Comparison of ENCODE assay signal across 8 cellular contexts in the genomic region with DNA sequence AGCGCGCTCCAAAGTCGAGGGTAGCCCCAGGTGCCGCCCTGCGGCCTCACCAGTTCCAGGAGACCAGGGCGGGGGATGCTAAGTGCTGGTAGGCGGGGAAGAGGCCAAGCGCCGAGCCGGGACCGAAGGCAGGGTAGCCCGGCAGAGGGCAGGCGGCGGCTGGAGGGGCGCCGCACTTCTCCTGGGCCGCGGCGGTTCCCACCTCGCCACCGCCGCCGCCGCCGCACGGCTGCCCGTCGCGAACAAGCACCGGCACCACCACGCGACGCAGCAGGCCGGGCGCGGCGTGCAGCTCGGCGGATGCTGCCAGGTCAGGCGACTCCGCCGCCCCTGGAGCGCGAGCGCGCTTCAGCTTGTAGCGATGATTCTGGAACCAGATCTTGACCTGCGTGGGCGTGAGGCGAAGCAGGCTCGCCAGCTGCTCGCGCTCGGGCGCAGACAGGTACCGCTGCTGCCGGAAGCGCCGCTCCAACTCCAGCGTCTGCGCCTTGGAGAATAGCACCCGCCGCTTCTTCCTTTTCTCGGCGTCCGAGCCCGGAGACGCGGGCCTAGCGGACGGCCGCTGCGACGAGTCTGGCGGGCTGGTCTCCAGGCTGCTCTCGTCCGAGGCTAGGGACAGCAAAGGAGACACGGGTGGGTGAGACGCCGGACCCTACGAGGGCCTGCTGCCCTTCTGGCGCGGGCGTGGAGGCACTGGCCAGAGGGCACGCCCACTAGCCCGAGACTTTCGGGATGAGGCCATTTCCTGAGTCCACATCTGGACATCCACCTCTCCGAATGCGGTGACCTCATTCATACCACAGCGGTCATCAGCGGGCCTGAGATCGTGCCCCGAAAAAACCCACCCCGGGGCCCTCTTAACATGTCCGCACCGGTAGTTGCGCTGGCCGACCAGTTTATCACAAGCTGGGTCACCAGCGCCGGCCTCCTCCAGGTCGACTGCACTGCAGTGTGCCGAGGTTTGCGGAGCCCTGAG. TPM values are rescaled to one million over a fixed set of nuclear protein-coding genes. Genes with fewer than 3 reads are reported as not detected.
DNase-seq lines count a peak whose midpoint lies in the region; FAIRE-seq and TF ChIP-seq lines count a peak whose summit lies in the region.

No MANE protein-coding gene starts in this region.

- H3K36me3 ChIP-seq in esophagus muscularis mucosa (no peaks in the 10 kb centered on the region), neuron (ENCODE audit: insufficient read depth, low read length) (no peaks in the 10 kb centered on the region)

- H3K4me1 Mint-ChIP-seq in activated CD4-positive, alpha-beta T cell treated with anti-CD3 and anti-CD28 coated beads, Interleukin-2, amount 10 ng/mL, durations not matched to agents 24 days and 14 days = no peaks in the 10 kb centered on the region

- H3K27me3 Mint-ChIP-seq in activated CD4-positive, alpha-beta T cell treated with anti-CD3 and anti-CD28 coated beads, Interleukin-2, amount 10 ng/mL, durations not matched to agents 24 days and 14 days = peaks cover 61% of the 10 kb centered on the region

- FAIRE-seq in GM12891 (lab: Jason Lieb, UNC) = no peak

- H3K9me3 ChIP-seq in esophagus muscularis mucosa (no peaks in the 10 kb centered on the region), neuron (ENCODE audit: low read length) (peaks cover 2% of the 10 kb centered on the region)

- WGBS in esophagus muscularis mucosa = 1% methylated on average over 20 of the region's 103 CpGs

- intact Hi-C loops in activated CD4-positive, alpha-beta T cell treated with anti-CD3 and anti-CD28 coated beads, Interleukin-2, amount 10 ng/mL, durations not matched to agents 24 days and 14 days (cut with micrococcal nuclease) = loop anchor here (1.0 to 10.0 kb wide), 4 partner anchors 59 to 1634 kb away; a partner anchor contains a TSS
- intact Hi-C loops in esophagus muscularis mucosa (cut with DNase I) = no loop called here

- TF ChIP-seq CTCF in esophagus muscularis mucosa (IDR thresholded peaks at IDR 0.05) = no peak

- H3K4me1 ChIP-seq in esophagus muscularis mucosa (peaks cover 24 to 45% (median 33%) of the 10 kb centered on the region in 4 donors), neuron (ENCODE audit: insufficient read depth, low read length) (no peaks in the 10 kb centered on the region)

- peak overlapping the region; percentile 94 for H2AFZ ChIP-seq in neuron (ENCODE audit: low read depth, low read length)

- H3K27ac ChIP-seq in esophagus muscularis mucosa (replicated peaks in 1 of 4) = no peak overlapping the region

- peak; percentile 60 for DNase-seq in activated CD4-positive, alpha-beta T cell treated with anti-CD3 and anti-CD28 coated beads, Interleukin-2, amount 10 ng/mL, durations not matched to agents 24 days and 14 days
- no peak for DNase-seq in activated CD4-positive, alpha-beta T cell treated with anti-CD3 and anti-CD28 coated beads, Interleukin-2, amount 50 U/mL, for 4 hours
- DNase-seq in NCI-H526 treated with DMSO at 0.1 percent for 48 hours (lab: John Stamatoyannopoulos, UW) (peak; percentile 40), esophagus muscularis mucosa (ENCODE audit: extremely low spot score) (no peak), GDM1 (lab: John Stamatoyannopoulos, UW) (no peak), GM12891 (ENCODE audit: insufficient read length, low spot score) (no peak), NCI-H82 (lab: John Stamatoyannopoulos, UW) (no peak)

- H3K27me3 ChIP-seq in esophagus muscularis mucosa = peaks cover 2 to 97% (median 40%) of the 10 kb centered on the region in 4 donors
- H3K27me3 ChIP-seq in neuron (ENCODE audit: insufficient read depth, low read length) = peaks cover 96% of the 10 kb centered on the region

- TF ChIP-seq POLR2A in esophagus muscularis mucosa (IDR thresholded peaks at IDR 0.05; ENCODE audit: low read depth) = no peak
- no peak for TF ChIP-seq POLR2A in GM12891 (IDR thresholded peaks at IDR 0.05; ENCODE audit: low read depth, low read length)

- H3K27ac Mint-ChIP-seq in activated CD4-positive, alpha-beta T cell treated with anti-CD3 and anti-CD28 coated beads, Interleukin-2, amount 10 ng/mL, durations not matched to agents 24 days and 14 days = no peak overlapping the region

- peak overlapping the region; percentile 50 to 54 (median 52) for H3K4me3 ChIP-seq in esophagus muscularis mucosa
- H3K4me3 ChIP-seq in neuron (ENCODE audit: low read length) = peak overlapping the region; percentile 39

- no peak overlapping the region for H3K4me3 Mint-ChIP-seq in activated CD4-positive, alpha-beta T cell treated with anti-CD3 and anti-CD28 coated beads, Interleukin-2, amount 10 ng/mL, durations not matched to agents 24 days and 14 days

- H3K36me3 Mint-ChIP-seq in activated CD4-positive, alpha-beta T cell treated with anti-CD3 and anti-CD28 coated beads, Interleukin-2, amount 10 ng/mL, durations not matched to agents 24 days and 14 days (ENCODE audit: low read depth) = no peaks in the 10 kb centered on the region

- no peaks in the 10 kb centered on the region for H3K9me3 Mint-ChIP-seq in activated CD4-positive, alpha-beta T cell treated with anti-CD3 and anti-CD28 coated beads, Interleukin-2, amount 10 ng/mL, durations not matched to agents 24 days and 14 days

- no peak for TF ChIP-seq EP300 in esophagus muscularis mucosa (IDR thresholded peaks at IDR 0.05)

TF ChIP-seq in GM12891, 5 proteins besides CTCF, POLR2A, EP300 and RAD21:
- TF ChIP-seq POU2F2 (IDR thresholded peaks at IDR 0.05; ENCODE audit: low read depth, low read length) (no peak), SPI1 (IDR thresholded peaks at IDR 0.05; ENCODE audit: low read depth, low read length) (no peak), POLR2AphosphoS5 (IDR thresholded peaks at IDR 0.05; ENCODE audit: low read depth, low read length) (no peak), TAF1 (IDR thresholded peaks at IDR 0.05; ENCODE audit: low read depth, low read length) (no peak), PAX5 (IDR thresholded peaks at IDR 0.05; ENCODE audit: insufficient read depth, low read length, severe bottlenecking) (no peak)

RNA-seq across cellular contexts. Expression of a gene that starts 1.3 kb away (rescaled TPM):
- total RNA-seq in activated CD4-positive, alpha-beta T cell treated with anti-CD3 and anti-CD28 coated beads, Interleukin-2, amount 10 ng/mL, durations not matched to agents 24 days and 14 days = not detected in 2 replicates
- total RNA-seq in esophagus muscularis mucosa = not detected
- polyA plus RNA-seq in GM12891 (2012; ENCODE audit: low read depth, missing spikeins) = not detected

Comparison
In these comparisons a context has a peak if more than half of its experiments do, and no peak if none do; other contexts are left out.
1. DNase-seq: peak in activated CD4-positive, alpha-beta T cell treated with anti-CD3 and anti-CD28 coated beads, Interleukin-2, amount 10 ng/mL, durations not matched to agents 24 days and 14 days (single experiment) and NCI-H526 treated with DMSO at 0.1 percent for 48 hours (single experiment); none in activated CD4-positive, alpha-beta T cell treated with anti-CD3 and anti-CD28 coated beads, Interleukin-2, amount 50 U/mL, for 4 hours (0 of 2), esophagus muscularis mucosa (single experiment), GDM1 (single experiment), GM12891 (single experiment) and NCI-H82 (single experiment).